ENCODE assay signal across 30 cellular contexts in the genomic region with DNA sequence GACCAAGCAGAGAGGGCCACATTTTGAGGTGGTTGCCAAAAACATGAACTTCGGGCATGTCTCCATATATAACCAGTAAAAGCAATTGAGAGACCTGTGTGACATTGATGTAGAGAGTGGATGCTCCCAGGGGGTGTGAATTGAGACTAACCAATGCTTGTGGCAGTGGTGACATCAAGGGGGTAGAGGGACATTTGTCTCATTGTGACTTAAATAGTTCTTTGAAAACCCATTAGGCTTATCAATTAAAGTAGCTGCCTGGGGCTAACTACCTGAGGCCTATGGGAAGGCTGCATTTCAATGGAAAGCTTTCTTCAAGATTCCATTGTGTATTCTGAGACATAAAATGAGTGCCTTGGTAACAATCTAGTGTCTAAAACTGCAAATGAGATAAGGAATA.
"Had no signal": no experiment of that assay in that cellular context is flagged by ENCODE, and none has a peak within 500 bp of the region (broad histone marks: within the 10 kb centered on the region; RNA-seq: fewer than 3 reads in every experiment).

No MANE protein-coding gene starts in this region.

- ATAC-seq: effector memory CD8-positive, alpha-beta T cell; naive thymus-derived CD8-positive, alpha-beta T cell; stimulated activated memory B cell treated with anti-CD40 and anti-IgM and Interleukin-4, amounts not matched to agents 10 μg/mL and 1 μg/mL and 100 μg/mL, for 72 hours; T-helper 17 cell had no signal

- H3K27ac Mint-ChIP-seq: activated CD4-positive, alpha-beta memory T cell treated with anti-CD3 and anti-CD28 coated beads, Interleukin-2, amount 10 ng/mL, durations not matched to agents 7 days and 5 days; activated CD4-positive, alpha-beta T cell treated with anti-CD3 and anti-CD28 coated beads, Interleukin-2, amount 10 ng/mL, durations not matched to agents 7 days and 5 days; activated naive CD4-positive, alpha-beta T cell treated with anti-CD3 and anti-CD28 coated beads, Interleukin-2, amount 10 ng/mL, durations not matched to agents 7 days and 5 days; activated naive CD8-positive, alpha-beta T cell treated with anti-CD3 and anti-CD28 coated beads, Interleukin-2, amount 10 ng/mL, durations not matched to agents 7 days and 5 days; activated T-cell treated with anti-CD3 and anti-CD28 coated beads, Interleukin-2, amount 50 U/mL, for 24 hours; effector memory CD8-positive, alpha-beta T cell; naive thymus-derived CD8-positive, alpha-beta T cell; stimulated activated memory B cell treated with anti-CD40 and anti-IgM and Interleukin-4, amounts not matched to agents 10 μg/mL and 1 μg/mL and 100 μg/mL, for 72 hours; stimulated activated naive CD8-positive, alpha-beta T cell treated with anti-CD3 and anti-CD28 coated beads, Interleukin-15, amount 100 ng/mL, for 72 hours; T-helper 17 cell had no signal

- H3K4me3 Mint-ChIP-seq: activated CD4-positive, alpha-beta memory T cell treated with anti-CD3 and anti-CD28 coated beads, Interleukin-2, amount 10 ng/mL, durations not matched to agents 7 days and 5 days; activated CD4-positive, alpha-beta T cell treated with anti-CD3 and anti-CD28 coated beads, Interleukin-2, amount 10 ng/mL, durations not matched to agents 7 days and 5 days; activated naive CD4-positive, alpha-beta T cell treated with anti-CD3 and anti-CD28 coated beads, Interleukin-2, amount 10 ng/mL, durations not matched to agents 7 days and 5 days; activated naive CD8-positive, alpha-beta T cell treated with anti-CD3 and anti-CD28 coated beads, Interleukin-2, amount 10 ng/mL, durations not matched to agents 7 days and 5 days; activated T-cell treated with anti-CD3 and anti-CD28 coated beads, Interleukin-2, amount 50 U/mL, for 24 hours; effector memory CD8-positive, alpha-beta T cell; naive thymus-derived CD8-positive, alpha-beta T cell; neural crest cell; stimulated activated memory B cell treated with anti-CD40 and anti-IgM and Interleukin-4, amounts not matched to agents 10 μg/mL and 1 μg/mL and 100 μg/mL, for 72 hours; stimulated activated naive CD8-positive, alpha-beta T cell treated with anti-CD3 and anti-CD28 coated beads, Interleukin-15, amount 100 ng/mL, for 72 hours; T-helper 17 cell had no signal

- H3K36me3 ChIP-seq: ascending aorta, brain microvascular endothelial cell, left lung, pancreas, prostate gland, sigmoid colon, upper lobe of left lung, vagina had no signal

- H3K9me3 Mint-ChIP-seq: activated CD4-positive, alpha-beta memory T cell treated with anti-CD3 and anti-CD28 coated beads, Interleukin-2, amount 10 ng/mL, durations not matched to agents 7 days and 5 days; activated CD4-positive, alpha-beta T cell treated with anti-CD3 and anti-CD28 coated beads, Interleukin-2, amount 10 ng/mL, durations not matched to agents 7 days and 5 days; activated naive CD4-positive, alpha-beta T cell treated with anti-CD3 and anti-CD28 coated beads, Interleukin-2, amount 10 ng/mL, durations not matched to agents 7 days and 5 days; activated naive CD8-positive, alpha-beta T cell treated with anti-CD3 and anti-CD28 coated beads, Interleukin-2, amount 10 ng/mL, durations not matched to agents 7 days and 5 days; activated T-cell treated with anti-CD3 and anti-CD28 coated beads, Interleukin-2, amount 50 U/mL, for 24 hours; stimulated activated memory B cell treated with anti-CD40 and anti-IgM and Interleukin-4, amounts not matched to agents 10 μg/mL and 1 μg/mL and 100 μg/mL, for 72 hours; stimulated activated naive CD8-positive, alpha-beta T cell treated with anti-CD3 and anti-CD28 coated beads, Interleukin-15, amount 100 ng/mL, for 72 hours had no signal

- H3K9me3 ChIP-seq: ascending aorta, left lung, pancreas, prostate gland, sigmoid colon, upper lobe of left lung, vagina had no signal

- H3K4me1 ChIP-seq: ascending aorta, left lung, pancreas, prostate gland, sigmoid colon, upper lobe of left lung, vagina had no signal

- H3K27me3 Mint-ChIP-seq: activated CD4-positive, alpha-beta memory T cell treated with anti-CD3 and anti-CD28 coated beads, Interleukin-2, amount 10 ng/mL, durations not matched to agents 7 days and 5 days; activated CD4-positive, alpha-beta T cell treated with anti-CD3 and anti-CD28 coated beads, Interleukin-2, amount 10 ng/mL, durations not matched to agents 7 days and 5 days; activated naive CD4-positive, alpha-beta T cell treated with anti-CD3 and anti-CD28 coated beads, Interleukin-2, amount 10 ng/mL, durations not matched to agents 7 days and 5 days; activated naive CD8-positive, alpha-beta T cell treated with anti-CD3 and anti-CD28 coated beads, Interleukin-2, amount 10 ng/mL, durations not matched to agents 7 days and 5 days; activated T-cell treated with anti-CD3 and anti-CD28 coated beads, Interleukin-2, amount 50 U/mL, for 24 hours; effector memory CD8-positive, alpha-beta T cell; stimulated activated memory B cell treated with anti-CD40 and anti-IgM and Interleukin-4, amounts not matched to agents 10 μg/mL and 1 μg/mL and 100 μg/mL, for 72 hours; stimulated activated naive CD8-positive, alpha-beta T cell treated with anti-CD3 and anti-CD28 coated beads, Interleukin-15, amount 100 ng/mL, for 72 hours had no signal

- H3K27ac ChIP-seq: ascending aorta, brain microvascular endothelial cell, left lung, pancreas, prostate gland, sigmoid colon, upper lobe of left lung, vagina had no signal

- H3K27me3 ChIP-seq: ascending aorta, brain microvascular endothelial cell, left lung, pancreas, sigmoid colon, upper lobe of left lung, vagina had no signal

- H3K4me3 ChIP-seq: ascending aorta, left lung, lung, pancreas, prostate gland, sigmoid colon, upper lobe of left lung, vagina had no signal

- H3K36me3 Mint-ChIP-seq: activated naive CD4-positive, alpha-beta T cell treated with anti-CD3 and anti-CD28 coated beads, Interleukin-2, amount 10 ng/mL, durations not matched to agents 7 days and 5 days; activated naive CD8-positive, alpha-beta T cell treated with anti-CD3 and anti-CD28 coated beads, Interleukin-2, amount 10 ng/mL, durations not matched to agents 7 days and 5 days; naive thymus-derived CD8-positive, alpha-beta T cell; stimulated activated memory B cell treated with anti-CD40 and anti-IgM and Interleukin-4, amounts not matched to agents 10 μg/mL and 1 μg/mL and 100 μg/mL, for 72 hours had no signal

- H3K4me1 Mint-ChIP-seq: activated CD4-positive, alpha-beta memory T cell treated with anti-CD3 and anti-CD28 coated beads, Interleukin-2, amount 10 ng/mL, durations not matched to agents 7 days and 5 days; activated CD4-positive, alpha-beta T cell treated with anti-CD3 and anti-CD28 coated beads, Interleukin-2, amount 10 ng/mL, durations not matched to agents 7 days and 5 days; activated naive CD4-positive, alpha-beta T cell treated with anti-CD3 and anti-CD28 coated beads, Interleukin-2, amount 10 ng/mL, durations not matched to agents 7 days and 5 days; activated naive CD8-positive, alpha-beta T cell treated with anti-CD3 and anti-CD28 coated beads, Interleukin-2, amount 10 ng/mL, durations not matched to agents 7 days and 5 days; naive thymus-derived CD8-positive, alpha-beta T cell; neural crest cell; stimulated activated memory B cell treated with anti-CD40 and anti-IgM and Interleukin-4, amounts not matched to agents 10 μg/mL and 1 μg/mL and 100 μg/mL, for 72 hours; stimulated activated naive CD8-positive, alpha-beta T cell treated with anti-CD3 and anti-CD28 coated beads, Interleukin-15, amount 100 ng/mL, for 72 hours; T-helper 17 cell had no signal

- DNase-seq: activated CD4-positive, alpha-beta memory T cell treated with anti-CD3 and anti-CD28 coated beads, Interleukin-2, amount 10 ng/mL, durations not matched to agents 7 days and 5 days; activated CD4-positive, alpha-beta T cell treated with anti-CD3 and anti-CD28 coated beads for 1 hour; activated CD4-positive, alpha-beta T cell treated with anti-CD3 and anti-CD28 coated beads, Interleukin-2, amount 10 ng/mL, durations not matched to agents 7 days and 5 days; activated CD8-positive, alpha-beta memory T cell treated with anti-CD3 and anti-CD28 coated beads, Interleukin-2, amount 50 U/mL, for 48 hours; activated gamma-delta T cell; activated naive CD4-positive, alpha-beta T cell treated with anti-CD3 and anti-CD28 coated beads, Interleukin-2, amount 10 ng/mL, durations not matched to agents 7 days and 5 days; activated naive CD8-positive, alpha-beta T cell treated with anti-CD3 and anti-CD28 coated beads, Interleukin-2, amount 10 ng/mL, durations not matched to agents 7 days and 5 days; activated T-cell treated with anti-CD3 and anti-CD28 coated beads, Interleukin-2, amount 50 U/mL, for 24 hours; cortex of kidney; effector memory CD8-positive, alpha-beta T cell; left lung; naive thymus-derived CD8-positive, alpha-beta T cell; nucleus accumbens; pancreas; sigmoid colon; small intestine; stimulated activated CD4-positive, alpha-beta T cell treated with anti-CD3 and anti-CD28 coated beads, Interleukin-1b, Interleukin-23, amount 100 ng/mL, for 48 hours; stimulated activated CD4-positive, alpha-beta T cell treated with anti-CD3 and anti-CD28 coated beads, Interleukin-4, amount 100 ng/mL, for 4 hours; stimulated activated CD8-positive, alpha-beta memory T cell treated with anti-CD3 and anti-CD28 coated beads, Interleukin-4, amount 100 ng/mL, for 48 hours; stimulated activated naive CD8-positive, alpha-beta T cell treated with anti-CD3 and anti-CD28 coated beads, Interleukin-15, amount 100 ng/mL, for 72 hours; substantia nigra; T-helper 17 cell; upper lobe of left lung had no signal
